ENCODE assay signal across 1 cellular context in the genomic region with DNA sequence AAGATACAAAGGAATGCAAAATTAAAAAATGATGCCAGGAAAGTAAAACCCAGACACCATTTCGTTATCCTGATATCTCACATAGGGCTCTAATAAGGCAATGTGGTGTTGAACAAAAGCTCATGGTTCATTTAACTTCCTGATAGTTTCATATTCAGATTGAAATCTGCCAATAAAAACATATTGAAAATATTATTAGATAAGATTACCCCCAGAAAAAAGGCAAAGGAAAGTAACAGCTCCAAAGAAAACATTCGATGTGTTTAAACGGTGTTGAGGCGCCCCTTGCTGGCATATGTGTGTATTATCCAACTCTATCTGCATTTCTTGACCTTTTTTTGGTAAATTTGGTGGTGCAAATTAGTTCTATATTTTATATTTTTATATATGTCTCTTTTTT.
TF ChIP-seq lines count a peak whose summit lies in the region.

No MANE protein-coding gene starts in this region.

TF ChIP-seq in GM23338, 12 proteins besides CTCF, POLR2A, EP300 and RAD21 (continued from another document):
- TF ChIP-seq, protein P1, sequence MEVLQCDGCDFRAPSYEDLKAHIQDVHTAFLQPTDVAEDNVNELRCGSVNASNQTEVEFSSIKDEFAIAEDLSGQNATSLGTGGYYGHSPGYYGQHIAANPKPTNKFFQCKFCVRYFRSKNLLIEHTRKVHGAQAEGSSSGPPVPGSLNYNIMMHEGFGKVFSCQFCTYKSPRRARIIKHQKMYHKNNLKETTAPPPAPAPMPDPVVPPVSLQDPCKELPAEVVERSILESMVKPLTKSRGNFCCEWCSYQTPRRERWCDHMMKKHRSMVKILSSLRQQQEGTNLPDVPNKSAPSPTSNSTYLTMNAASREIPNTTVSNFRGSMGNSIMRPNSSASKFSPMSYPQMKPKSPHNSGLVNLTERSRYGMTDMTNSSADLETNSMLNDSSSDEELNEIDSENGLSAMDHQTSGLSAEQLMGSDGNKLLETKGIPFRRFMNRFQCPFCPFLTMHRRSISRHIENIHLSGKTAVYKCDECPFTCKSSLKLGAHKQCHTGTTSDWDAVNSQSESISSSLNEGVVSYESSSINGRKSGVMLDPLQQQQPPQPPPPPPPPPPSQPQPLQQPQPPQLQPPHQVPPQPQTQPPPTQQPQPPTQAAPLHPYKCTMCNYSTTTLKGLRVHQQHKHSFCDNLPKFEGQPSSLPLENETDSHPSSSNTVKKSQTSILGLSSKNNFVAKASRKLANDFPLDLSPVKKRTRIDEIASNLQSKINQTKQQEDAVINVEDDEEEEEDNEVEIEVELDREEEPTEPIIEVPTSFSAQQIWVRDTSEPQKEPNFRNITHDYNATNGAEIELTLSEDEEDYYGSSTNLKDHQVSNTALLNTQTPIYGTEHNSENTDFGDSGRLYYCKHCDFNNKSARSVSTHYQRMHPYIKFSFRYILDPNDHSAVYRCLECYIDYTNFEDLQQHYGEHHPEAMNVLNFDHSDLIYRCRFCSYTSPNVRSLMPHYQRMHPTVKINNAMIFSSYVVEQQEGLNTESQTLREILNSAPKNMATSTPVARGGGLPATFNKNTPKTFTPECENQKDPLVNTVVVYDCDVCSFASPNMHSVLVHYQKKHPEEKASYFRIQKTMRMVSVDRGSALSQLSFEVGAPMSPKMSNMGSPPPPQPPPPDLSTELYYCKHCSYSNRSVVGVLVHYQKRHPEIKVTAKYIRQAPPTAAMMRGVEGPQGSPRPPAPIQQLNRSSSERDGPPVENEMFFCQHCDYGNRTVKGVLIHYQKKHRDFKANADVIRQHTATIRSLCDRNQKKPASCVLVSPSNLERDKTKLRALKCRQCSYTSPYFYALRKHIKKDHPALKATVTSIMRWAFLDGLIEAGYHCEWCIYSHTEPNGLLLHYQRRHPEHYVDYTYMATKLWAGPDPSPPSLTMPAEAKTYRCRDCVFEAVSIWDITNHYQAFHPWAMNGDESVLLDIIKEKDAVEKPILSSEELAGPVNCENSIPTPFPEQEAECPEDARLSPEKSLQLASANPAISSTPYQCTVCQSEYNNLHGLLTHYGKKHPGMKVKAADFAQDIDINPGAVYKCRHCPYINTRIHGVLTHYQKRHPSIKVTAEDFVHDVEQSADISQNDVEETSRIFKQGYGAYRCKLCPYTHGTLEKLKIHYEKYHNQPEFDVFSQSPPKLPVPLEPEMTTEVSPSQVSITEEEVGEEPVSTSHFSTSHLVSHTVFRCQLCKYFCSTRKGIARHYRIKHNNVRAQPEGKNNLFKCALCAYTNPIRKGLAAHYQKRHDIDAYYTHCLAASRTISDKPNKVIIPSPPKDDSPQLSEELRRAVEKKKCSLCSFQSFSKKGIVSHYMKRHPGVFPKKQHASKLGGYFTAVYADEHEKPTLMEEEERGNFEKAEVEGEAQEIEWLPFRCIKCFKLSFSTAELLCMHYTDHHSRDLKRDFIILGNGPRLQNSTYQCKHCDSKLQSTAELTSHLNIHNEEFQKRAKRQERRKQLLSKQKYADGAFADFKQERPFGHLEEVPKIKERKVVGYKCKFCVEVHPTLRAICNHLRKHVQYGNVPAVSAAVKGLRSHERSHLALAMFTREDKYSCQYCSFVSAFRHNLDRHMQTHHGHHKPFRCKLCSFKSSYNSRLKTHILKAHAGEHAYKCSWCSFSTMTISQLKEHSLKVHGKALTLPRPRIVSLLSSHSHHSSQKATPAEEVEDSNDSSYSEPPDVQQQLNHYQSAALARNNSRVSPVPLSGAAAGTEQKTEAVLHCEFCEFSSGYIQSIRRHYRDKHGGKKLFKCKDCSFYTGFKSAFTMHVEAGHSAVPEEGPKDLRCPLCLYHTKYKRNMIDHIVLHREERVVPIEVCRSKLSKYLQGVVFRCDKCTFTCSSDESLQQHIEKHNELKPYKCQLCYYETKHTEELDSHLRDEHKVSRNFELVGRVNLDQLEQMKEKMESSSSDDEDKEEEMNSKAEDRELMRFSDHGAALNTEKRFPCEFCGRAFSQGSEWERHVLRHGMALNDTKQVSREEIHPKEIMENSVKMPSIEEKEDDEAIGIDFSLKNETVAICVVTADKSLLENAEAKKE (CRISPR knock-in tag; IDR thresholded peaks at IDR 0.05) = no peak
